10 cellular contexts compared by ENCODE assay signal in the genomic region with DNA sequence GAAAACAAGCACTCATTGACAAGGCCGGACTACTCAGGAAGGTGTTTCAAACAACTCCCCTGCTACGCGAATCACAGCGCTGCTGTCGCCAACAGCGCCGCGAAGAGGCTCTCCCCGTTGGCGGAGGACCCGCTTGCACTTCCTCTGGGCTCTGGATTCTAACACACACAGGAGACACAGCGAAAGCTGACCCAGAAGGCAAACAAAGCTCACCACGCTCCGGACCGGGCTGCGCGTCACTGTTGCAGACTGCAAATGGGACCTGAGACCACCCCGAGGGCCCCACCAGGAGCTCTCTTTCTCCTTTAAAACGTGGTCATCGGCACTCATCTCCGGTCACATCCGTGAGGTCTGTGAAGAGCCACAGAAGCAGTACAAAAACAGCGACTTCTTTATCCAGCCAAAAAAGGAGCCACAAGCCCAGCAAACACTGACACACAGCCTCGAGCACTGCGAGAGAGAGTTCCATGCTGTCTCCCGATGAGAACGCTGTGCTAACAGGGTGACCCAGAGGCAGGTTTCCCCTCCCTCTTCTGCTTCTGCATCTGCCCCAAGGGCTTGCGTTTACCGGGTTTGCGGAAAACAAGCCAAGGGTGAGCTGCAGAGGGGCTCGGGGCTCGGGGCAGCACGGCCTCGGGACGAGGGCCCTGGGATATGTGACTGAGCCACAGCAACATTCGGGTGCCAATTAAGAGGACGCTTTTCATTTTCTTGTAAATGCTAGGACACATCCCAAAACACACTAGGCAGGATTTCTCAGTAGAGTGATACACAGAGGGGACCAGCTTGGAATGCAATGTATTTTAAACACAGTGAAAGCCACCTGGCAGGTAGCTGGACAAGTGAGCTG. TPM values are rescaled to one million over a fixed set of nuclear protein-coding genes. Genes with fewer than 3 reads are reported as not detected.
DNase-seq lines count a peak whose midpoint lies in the region; ATAC-seq and TF ChIP-seq lines count a peak whose summit lies in the region.
"Had no signal": no experiment of that assay in that cellular context is flagged by ENCODE, and none has a peak within 500 bp of the region (broad histone marks: within the 10 kb centered on the region; RNA-seq: fewer than 3 reads in every experiment).

No MANE protein-coding gene starts in this region.

- no peak for TF ChIP-seq EP300 in transverse colon (IDR thresholded peaks at IDR 0.05; ENCODE audit: low read depth)

- H3K9me3 ChIP-seq in WERI-Rb-1 (ENCODE audit: severe bottlenecking) (no peaks in the 10 kb centered on the region), transverse colon (no peaks in the 10 kb centered on the region)
- H3K9me3 ChIP-seq: breast epithelium had no signal

- in situ Hi-C loops in transverse colon (cut with MboI; ENCODE audit: low pct_ligation_motif_present in 1 of 4, low pct_unique_long_range_greater_than_20kb in 1 of 4, low sequenced_read_pairs in 3 of 4): no loop called here

- 60 to 80% methylated on average over 1 to 33 of the region's 37 CpGs for WGBS in transverse colon (ENCODE audit: low coverage in 1 of 2), 2 donors

- H3K27ac ChIP-seq in WERI-Rb-1 (no peak overlapping the region), transverse colon (peak overlapping the region; percentile 69 to 86 (median 78))

- H3K36me3 Mint-ChIP-seq in nephron (ENCODE audit: low read depth): peaks cover 57% of the 10 kb centered on the region

- ATAC-seq in HG02870 (IDR thresholded peaks at IDR 0.05; ENCODE audit: unreplicated experiment) (no peak), GM21360 (IDR thresholded peaks at IDR 0.05; ENCODE audit: unreplicated experiment) (no peak), GM18511 (IDR thresholded peaks at IDR 0.05; ENCODE audit: unreplicated experiment) (no peak)

- TF ChIP-seq POLR2A in transverse colon (IDR thresholded peaks at IDR 0.05): no peak

- no peaks in the 10 kb centered on the region for H3K9me3 Mint-ChIP-seq in nephron

- TF ChIP-seq CTCF in WERI-Rb-1 (IDR thresholded peaks at IDR 0.05; ENCODE audit: low read depth, low read length): no peak
- no peak for TF ChIP-seq CTCF in nephron (IDR thresholded peaks at IDR 0.05; ENCODE audit: unreplicated experiment in 3 of 3)
- TF ChIP-seq CTCF in transverse colon (IDR thresholded peaks at IDR 0.05): no peak

- H3K4me1 Mint-ChIP-seq in nephron: peaks cover 58% of the 10 kb centered on the region

- H3K27me3 ChIP-seq in WERI-Rb-1 (ENCODE audit: insufficient read depth, low read depth, severe bottlenecking) (no peaks in the 10 kb centered on the region), transverse colon (no peaks in the 10 kb centered on the region)
- H3K27me3 ChIP-seq: breast epithelium had no signal

- H3K36me3 ChIP-seq in WERI-Rb-1 (peaks cover 9% of the 10 kb centered on the region), transverse colon (peaks cover 0 to 5% (median 0%) of the 10 kb centered on the region in 4 donors)
- H3K36me3 ChIP-seq: breast epithelium had no signal

- H3K4me3 Mint-ChIP-seq in nephron: peak overlapping the region in 2 of 3 experiments; percentile 17 to 38

- peaks cover 11 to 35% (median 21%) of the 10 kb centered on the region in 4 donors for H3K4me1 ChIP-seq in transverse colon
- H3K4me1 ChIP-seq: breast epithelium had no signal

- DNase-seq in WERI-Rb-1: peak; percentile 4
- peak in 26 of 42 donors; percentile 3 to 66 (median 46) for DNase-seq in head of caudate nucleus
- no peak for DNase-seq in transverse colon

- no peaks in the 10 kb centered on the region for H3K27me3 Mint-ChIP-seq in nephron (ENCODE audit: low read depth)

- H3K4me3 ChIP-seq in WERI-Rb-1 (ENCODE audit: low read depth, low read length) (no peak overlapping the region), transverse colon (peak overlapping the region in 1 of 4 donors; percentile 10)
- H3K4me3 ChIP-seq: breast epithelium had no signal

- H3K27ac Mint-ChIP-seq in nephron: peak overlapping the region; percentile 67 to 85 (median 84)

- intact Hi-C loops in head of caudate nucleus (cut with DNase I): loop anchor here (10.0 kb wide), 1 partner anchor 116 kb away; the partner anchor contains the start of gene GNA12
- intact Hi-C loops in transverse colon (cut with DNase I; ENCODE audit: low total_unique reads): loop anchor here (2.0 kb wide), 1 partner anchor 78 kb away; no protein-coding TSS in a partner anchor

RNA-seq across cellular contexts. Expression of gene AMZ1, which starts 41.3 kb away (rescaled TPM):
- total RNA-seq in transverse colon: under 1 TPM in 1 of 4 donors, not detected in 3; 0.64 TPM
- total RNA-seq: activated CD8-positive, alpha-beta memory T cell treated with anti-CD3 and anti-CD28 coated beads for 36 hours; pulmonary artery endothelial cell had no signal
